17 cellular contexts compared by ENCODE assay signal in the genomic region with DNA sequence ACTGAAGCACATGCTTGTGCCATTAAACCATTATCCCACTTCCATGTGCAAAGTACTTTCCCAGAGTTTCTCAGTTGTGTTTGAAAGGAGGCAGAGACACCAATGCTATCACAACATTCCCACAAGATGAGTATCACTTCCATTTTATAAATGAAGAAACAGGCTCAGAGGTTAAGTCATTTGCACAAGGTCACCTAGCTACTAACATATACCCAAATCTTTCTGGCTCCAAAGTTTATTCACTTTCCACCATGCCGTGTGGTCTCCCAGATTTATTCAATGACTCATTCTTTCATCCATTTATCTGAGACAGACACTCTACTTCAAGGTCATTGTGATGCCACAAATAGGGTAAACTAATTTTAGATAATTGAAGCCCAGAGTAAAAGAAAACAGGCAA. TPM values are rescaled to one million over a fixed set of nuclear protein-coding genes. Genes with fewer than 3 reads are reported as not detected.
DNase-seq lines count a peak whose midpoint lies in the region; ATAC-seq and TF ChIP-seq lines count a peak whose summit lies in the region.
"Had no signal": no experiment of that assay in that cellular context is flagged by ENCODE, and none has a peak within 500 bp of the region (broad histone marks: within the 10 kb centered on the region; RNA-seq: fewer than 3 reads in every experiment).

No MANE protein-coding gene starts in this region.

- TF ChIP-seq POLR2A in erythroblast (IDR thresholded peaks at IDR 0.05; ENCODE audit: low read length) (no peak), spleen (IDR thresholded peaks at IDR 0.05) (no peak)

- WGBS in spleen, 5 donors, result 54 to 71% (median 67%) methylated on average over 1 of the region's 1 CpG

- no peak for TF ChIP-seq CTCF in spleen (IDR thresholded peaks at IDR 0.05 in 8 of 11, conservative IDR thresholded peaks at IDR 0.05 in 3 of 11)

- peaks cover 0 to 20% (median 0%) of the 10 kb centered on the region in 6 donors for H3K4me1 ChIP-seq in spleen

- intact Hi-C loops in Right ventricle myocardium superior (cut with DNase I), result loop anchor here (10.0 kb wide), 1 partner anchor 59 kb away; a partner anchor contains a TSS
- intact Hi-C loops in Right ventricle myocardium inferior (cut with DNase I), result no loop called here
- intact Hi-C loops in spleen (cut with DNase I; ENCODE audit: low total_unique reads), result no loop called here

- no peaks in the 10 kb centered on the region for H3K27me3 ChIP-seq in spleen (replicated peaks in 1 of 7)

- no peak overlapping the region for H3K4me3 ChIP-seq in spleen
- H3K4me3 ChIP-seq: dorsolateral prefrontal cortex, GM12878 had no signal

- H3K36me3 ChIP-seq in spleen, result no peaks in the 10 kb centered on the region

- peak; percentile 23 for ATAC-seq in Right ventricle myocardium superior (ENCODE audit: poor library complexity)
- ATAC-seq in Right ventricle myocardium inferior, result no peak
- no peak for ATAC-seq in GM21447 (IDR thresholded peaks at IDR 0.05; ENCODE audit: unreplicated experiment)
- ATAC-seq: CD8-positive, alpha-beta T cell; GM12878; Panc1 had no signal

- DNase-seq in Right ventricle myocardium superior (no peak), Right ventricle myocardium inferior (ENCODE audit: missing footprints) (no peak), erythroblast (lab: John Stamatoyannopoulos, UW) (peak; percentile 45 to 47), spleen (no peak), epidermal melanocyte (ENCODE audit: insufficient read length, low spot score) (no peak)
- DNase-seq: activated B cell treated with CpG ODN at 0.5 μM for 24 hours; CD8-positive, alpha-beta T cell; dorsolateral prefrontal cortex; H9; NCI-H69; retina; stimulated activated CD8-positive, alpha-beta memory T cell treated with anti-CD3 and anti-CD28 coated beads, Interleukin-4, amount 100 ng/mL, for 48 hours had no signal

- H3K9me3 ChIP-seq in spleen, result no peaks in the 10 kb centered on the region

- H3K27ac ChIP-seq in spleen, result peak overlapping the region in 6 of 8 donors; percentile 3 to 81 (median 68)
- H3K27ac ChIP-seq: dorsolateral prefrontal cortex had no signal

RNA-seq across cellular contexts. Expression of gene ART4, which starts 9.4 kb away (rescaled TPM):
- total RNA-seq in Right ventricle myocardium superior (2.8 TPM), Right ventricle myocardium inferior (5.6 TPM), spleen (10 to 100 TPM; 14.2 to 46.1 (median 21.5) TPM)
- 1 to 10 TPM; 2.3 to 8.9 (median 3.9) TPM for polyA plus RNA-seq in spleen
- total RNA-seq: A673; activated B cell treated with CpG ODN at 0.5 μM for 24 hours; CD8-positive, alpha-beta T cell; GM12878; H9 had no signal
- polyA plus RNA-seq: neural cell had no signal

RNA-seq across cellular contexts. Expression of gene SMCO3, which starts 20.0 kb away (rescaled TPM):
- not detected for total RNA-seq in Right ventricle myocardium superior
- total RNA-seq in Right ventricle myocardium inferior, result 0.30 TPM
- total RNA-seq in spleen, result 1 to 10 TPM in 3 of 7 donors, under 1 TPM in 4; 0.32 to 1.6 (median 0.77) TPM
- polyA plus RNA-seq in spleen, result 1 to 10 TPM in 1 of 3 donors, under 1 TPM in 2; 0.57 to 1.5 (median 0.97) TPM
- total RNA-seq: A673; activated B cell treated with CpG ODN at 0.5 μM for 24 hours; CD8-positive, alpha-beta T cell; dorsolateral prefrontal cortex; GM12878; H9 had no signal

RNA-seq across cellular contexts. Expression of gene C12orf60, which starts 30.5 kb away (rescaled TPM):
- 1.6 TPM for total RNA-seq in Right ventricle myocardium superior
- total RNA-seq in Right ventricle myocardium inferior, result 2.0 TPM
- total RNA-seq in spleen, result 1 to 10 TPM in 5 of 7 donors, under 1 TPM in 2; 0.51 to 1.4 (median 1.0) TPM
- polyA plus RNA-seq in spleen, result 1 to 10 TPM in 2 of 3 donors, under 1 TPM in 1; 0.96 to 2.2 (median 1.6) TPM

RNA-seq across cellular contexts. Expression of gene WBP11, which starts 30.7 kb away (rescaled TPM):
- total RNA-seq in Right ventricle myocardium superior, result 45.7 TPM
- 48.0 TPM for total RNA-seq in Right ventricle myocardium inferior
- 10 to 100 TPM; 22.0 to 61.4 (median 49.2) TPM for total RNA-seq in spleen
- polyA plus RNA-seq in spleen, result 10 to 100 TPM; 16.0 to 18.8 (median 17.1) TPM

RNA-seq across cellular contexts. Expression of gene MGP, which starts 51.7 kb away (rescaled TPM):
- total RNA-seq in Right ventricle myocardium superior, result 231 TPM
- 369 TPM for total RNA-seq in Right ventricle myocardium inferior
- total RNA-seq in spleen, result 10 to 100 TPM; 29.4 to 96.6 (median 43.5) TPM
- polyA plus RNA-seq in spleen, result 100 to 1,000 TPM in 2 of 3 donors, 10 to 100 TPM in 1; 56.4 to 292 (median 110) TPM
- total RNA-seq: A673, activated B cell treated with CpG ODN at 0.5 μM for 24 hours, H9 had no signal

Comparison
In these comparisons a context has a peak if more than half of its experiments do, and no peak if none do; other contexts are left out.
1. DNase-seq: peak in erythroblast (2 of 2); none in Right ventricle myocardium superior (single experiment), Right ventricle myocardium inferior (single experiment), spleen (single experiment) and epidermal melanocyte (single experiment).